1 cellular context compared by ENCODE assay signal in the genomic region with DNA sequence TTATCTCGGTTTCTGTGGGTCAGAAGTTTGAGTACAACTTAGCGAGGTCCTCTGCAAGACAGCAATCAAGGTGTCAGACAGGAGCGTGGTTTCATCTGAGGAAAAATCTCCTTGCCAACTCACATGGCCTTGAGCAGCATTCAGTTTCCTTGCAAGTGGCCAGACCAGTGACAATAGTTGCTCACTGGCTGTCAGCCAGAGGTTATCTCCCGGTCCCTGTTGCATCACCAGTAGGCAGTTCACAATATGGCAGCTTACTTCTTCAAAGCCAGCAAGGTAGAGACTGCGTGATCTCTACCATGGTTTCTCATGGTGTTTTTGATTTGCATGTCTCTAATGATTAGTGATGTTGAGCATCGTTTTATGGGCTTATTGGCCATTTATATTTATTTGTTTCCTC.
A peak's percentile ranks its signal among the peaks of the same experiment; 100 is the strongest.
TF ChIP-seq lines count a peak whose summit lies in the region.

No MANE protein-coding gene starts in this region.

TF ChIP-seq in K562, 482 proteins besides CTCF, POLR2A, EP300 and RAD21 (continued from another document):
- TF ChIP-seq MGA (IDR thresholded peaks at IDR 0.05) (0 out of 2 replicates have a peak, but pooled peaks have one; percentile 8), NR2C1 (IDR thresholded peaks at IDR 0.05) (no peak), NR2C1 (tag; IDR thresholded peaks at IDR 0.05) (0 out of 2 replicates have a peak, but pooled peaks have one; percentile 19), CEBPB (tag; IDR thresholded peaks at IDR 0.05) (peak; percentile 82), SOX6 (IDR thresholded peaks at IDR 0.05) (0 out of 2 replicates have a peak, but pooled peaks have one; percentile 25), L3MBTL2 (IDR thresholded peaks at IDR 0.05) (0 out of 2 replicates have a peak, but pooled peaks have one; percentile 11), JUND (IDR thresholded peaks at IDR 0.05; ENCODE audit: borderline replicate concordance, low read depth, low read length) (peak; percentile 53), JUND (tag; IDR thresholded peaks at IDR 0.05; ENCODE audit: borderline replicate concordance, low read depth, low read length) (peak; percentile 43; the same call in 1 of the 3 replicates), NFIC (IDR thresholded peaks at IDR 0.05) (peak; percentile 68), KLF6 (CRISPR knock-in tag; IDR thresholded peaks at IDR 0.05; ENCODE audit: borderline replicate concordance) (no peak), NR2C2 (CRISPR knock-in tag; IDR thresholded peaks at IDR 0.05) (no peak), NR2C2 (tag; IDR thresholded peaks at IDR 0.05) (peak; percentile 36; the same call in 1 of the 2 replicates), ZNF780A (CRISPR knock-in tag; IDR thresholded peaks at IDR 0.05) (no peak)
- TF ChIP-seq, protein P1, sequence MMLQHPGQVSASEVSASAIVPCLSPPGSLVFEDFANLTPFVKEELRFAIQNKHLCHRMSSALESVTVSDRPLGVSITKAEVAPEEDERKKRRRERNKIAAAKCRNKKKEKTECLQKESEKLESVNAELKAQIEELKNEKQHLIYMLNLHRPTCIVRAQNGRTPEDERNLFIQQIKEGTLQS (IDR thresholded peaks at IDR 0.05), result peak; percentile 91
- TF ChIP-seq, protein P1 (CRISPR knock-in tag; conservative IDR thresholded peaks at IDR 0.05), result no peak; the same call in 1 of the 2 replicates
